In the genomic region with DNA sequence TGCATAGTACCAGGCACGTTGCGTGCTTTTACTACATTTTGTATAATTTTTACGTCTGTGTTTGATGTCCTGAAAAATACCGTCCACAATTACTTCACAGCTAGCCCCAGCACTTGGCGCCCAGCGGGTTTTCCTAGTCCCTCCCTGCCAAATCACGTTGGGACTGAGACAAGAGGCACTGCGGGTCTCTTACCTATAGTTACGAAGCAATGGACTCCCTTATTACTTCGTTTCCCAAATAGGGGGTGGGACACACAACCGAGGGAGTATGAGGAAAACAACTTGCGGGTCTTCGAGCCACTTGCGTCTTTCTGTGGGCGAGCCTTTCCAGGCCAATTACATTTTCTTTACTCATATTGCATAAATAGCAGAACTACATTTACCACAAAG, we compare ENCODE assay signal across 8 cellular contexts. TPM values are rescaled to one million over a fixed set of nuclear protein-coding genes. Genes with fewer than 3 reads are reported as not detected.
DNase-seq lines count a peak whose midpoint lies in the region; ATAC-seq and TF ChIP-seq lines count a peak whose summit lies in the region.

No MANE protein-coding gene starts in this region.

- CTCF ChIA-PET in activated naive CD4-positive, alpha-beta T cell treated with anti-CD3 and anti-CD28 coated beads for 36 hours (lab: Charles Lee) = interaction anchor here (0.9 to 1.3 kb wide), 3 partner anchors 15 to 441 kb away, joined by 3 to 8 read pairs (median 3); no protein-coding TSS in a partner anchor

- no peaks in the 10 kb centered on the region for H3K9me3 Mint-ChIP-seq in activated naive CD4-positive, alpha-beta T cell treated with anti-CD3 and anti-CD28 coated beads for 36 hours
- H3K9me3 Mint-ChIP-seq in osteocyte (ENCODE audit: unreplicated experiment) = no peaks in the 10 kb centered on the region

- H3K4me3 Mint-ChIP-seq in activated naive CD4-positive, alpha-beta T cell treated with anti-CD3 and anti-CD28 coated beads for 36 hours = peak overlapping the region; percentile 98
- peak overlapping the region; percentile 93 for H3K4me3 Mint-ChIP-seq in osteocyte (ENCODE audit: unreplicated experiment)

- H3K4me1 Mint-ChIP-seq in activated naive CD4-positive, alpha-beta T cell treated with anti-CD3 and anti-CD28 coated beads for 36 hours (ENCODE audit: low read depth) = peaks cover 36% of the 10 kb centered on the region
- H3K4me1 Mint-ChIP-seq in osteocyte (ENCODE audit: unreplicated experiment) = peaks cover 26% of the 10 kb centered on the region

- H3K9ac ChIP-seq in fibroblast of lung (ENCODE audit: insufficient read depth, low read length) = peak overlapping the region; percentile 89

- peak overlapping the region; percentile 67 to 97 (median 78) for H3K4me3 ChIP-seq in fibroblast of lung (replicated peaks in 1 of 4; ENCODE audit: control extremely low read depth in 1 of 4, insufficient read depth in 1 of 4, low read depth in 3 of 4, low read length in 4 of 4)

- peak overlapping the region; percentile 94 for H2AFZ ChIP-seq in fibroblast of lung (ENCODE audit: low read length)

- H3K27ac ChIP-seq in VCaP = peak overlapping the region; percentile 92
- H3K27ac ChIP-seq in fibroblast of lung (ENCODE audit: insufficient read depth, low read length) = peak overlapping the region; percentile 94

- no peaks in the 10 kb centered on the region for H3K36me3 ChIP-seq in fibroblast of lung (ENCODE audit: control insufficient read depth, insufficient read depth, low read length)

- DNase-seq in activated naive CD4-positive, alpha-beta T cell treated with anti-CD3 and anti-CD28 coated beads for 36 hours = peak; percentile 14
- no peak for DNase-seq in activated naive CD4-positive, alpha-beta T cell treated with anti-CD3 and anti-CD28 coated beads, Interleukin-2, amount 50 U/mL, for 16 hours
- no peak for DNase-seq in fibroblast of lung (ENCODE audit: low read depth in 2 of 2)
- DNase-seq in osteocyte (ENCODE audit: extremely low spot score, unreplicated experiment) = no peak
- no peak for DNase-seq in superior temporal gyrus (ENCODE audit: extremely low spot score)
- no peak for DNase-seq in NCI-H2107 treated with DMSO at 0.1 percent for 48 hours (lab: John Stamatoyannopoulos, UW; ENCODE audit: unreplicated experiment)

- H3K9me3 ChIP-seq in fibroblast of lung (ENCODE audit: control insufficient read depth, insufficient read depth, low read depth, low read length) = no peaks in the 10 kb centered on the region

- no peak for TF ChIP-seq CTCF in VCaP (conservative IDR thresholded peaks at IDR 0.05)
- no peak for TF ChIP-seq CTCF in fibroblast of lung (conservative IDR thresholded peaks at IDR 0.05 in 1 of 2, IDR thresholded peaks at IDR 0.05 in 1 of 2; ENCODE audit: low read depth in 1 of 2, low read length in 2 of 2)
- no peak for TF ChIP-seq CTCF in osteocyte (IDR thresholded peaks at IDR 0.05)

- H3K79me2 ChIP-seq in fibroblast of lung (ENCODE audit: control insufficient read depth, insufficient read depth, low read length) = peaks cover 9% of the 10 kb centered on the region

- peak overlapping the region; percentile 96 for H3K4me2 ChIP-seq in fibroblast of lung (ENCODE audit: extremely low read depth, insufficient read depth, low read length)

- ATAC-seq in HG02870 (IDR thresholded peaks at IDR 0.05; ENCODE audit: unreplicated experiment) = no peak

- H3K27ac Mint-ChIP-seq in activated naive CD4-positive, alpha-beta T cell treated with anti-CD3 and anti-CD28 coated beads for 36 hours = peak overlapping the region; percentile 98
- peak overlapping the region; percentile 99 for H3K27ac Mint-ChIP-seq in osteocyte (ENCODE audit: unreplicated experiment)

- peaks cover 12% of the 10 kb centered on the region for H3K36me3 Mint-ChIP-seq in activated naive CD4-positive, alpha-beta T cell treated with anti-CD3 and anti-CD28 coated beads for 36 hours (ENCODE audit: low read depth)
- H3K36me3 Mint-ChIP-seq in osteocyte (ENCODE audit: unreplicated experiment) = no peaks in the 10 kb centered on the region

- H3K4me1 ChIP-seq in fibroblast of lung (ENCODE audit: control insufficient read depth, extremely low read depth, insufficient read depth, low read length) = peaks cover 5% of the 10 kb centered on the region

- H3K27me3 ChIP-seq in fibroblast of lung (ENCODE audit: control insufficient read depth, insufficient read depth, low read length) = no peaks in the 10 kb centered on the region

- intact Hi-C loops in activated naive CD4-positive, alpha-beta T cell treated with anti-CD3 and anti-CD28 coated beads for 36 hours (cut with micrococcal nuclease) = loop anchor here (1.0 to 2.0 kb wide), 6 partner anchors 60 to 1294 kb away; partner anchors contain the start of genes CLDND1, DCBLD2, LNP1 and TBC1D23

- H4K20me1 ChIP-seq in fibroblast of lung (ENCODE audit: control insufficient read depth, extremely low read depth, insufficient read depth, low read length) = no peaks in the 10 kb centered on the region

- H3K27me3 Mint-ChIP-seq in activated naive CD4-positive, alpha-beta T cell treated with anti-CD3 and anti-CD28 coated beads for 36 hours (ENCODE audit: low read depth) = no peaks in the 10 kb centered on the region
- no peaks in the 10 kb centered on the region for H3K27me3 Mint-ChIP-seq in osteocyte (ENCODE audit: unreplicated experiment)

RNA-seq across cellular contexts. Expression of gene CMSS1, which starts 0.6 kb away (rescaled TPM):
- 100 to 1,000 TPM in 1 of 2 experiments, 10 to 100 TPM in 1; 95.8 to 106 TPM for total RNA-seq in activated naive CD4-positive, alpha-beta T cell treated with anti-CD3 and anti-CD28 coated beads for 36 hours
- 6.7 and 6.9 TPM in 2 replicates for total RNA-seq in fibroblast of lung
- polyA plus RNA-seq in fibroblast of lung = 13.2 and 28.3 TPM in 2 replicates
- polyA plus RNA-seq in fibroblast of lung (2012) = 20.2 and 37.9 TPM in 2 replicates
- polyA minus RNA-seq in fibroblast of lung (ENCODE audit: low replicate concordance) = 1.3 and 5.8 TPM in 2 replicates
- 38.5 and 47.2 TPM in 2 replicates for total RNA-seq in osteocyte
